ENCODE assay signal across 2 cellular contexts in genomic region chr10:8112942-8113442, GRCh38.
A peak's percentile ranks its signal among the peaks of the same experiment; 100 is the strongest.
TF ChIP-seq lines count a peak whose summit lies in the region.

No MANE protein-coding gene starts in this region.

TF ChIP-seq in HEK293, 187 proteins besides CTCF, POLR2A, EP300 and RAD21:
- TF ChIP-seq ZNF19 (tag by site-specific recombination; IDR thresholded peaks at IDR 0.05; ENCODE audit: low read depth) (no peak), WT1 (tag by site-specific recombination; IDR thresholded peaks at IDR 0.05) (no peak), YY1 (tag by site-specific recombination; IDR thresholded peaks at IDR 0.05) (no peak), ZNF266 (tag by site-specific recombination; IDR thresholded peaks at IDR 0.05; ENCODE audit: low read depth) (0 out of 2 replicates have a peak, but pooled peaks have one; percentile 29), ZSCAN4 (tag by site-specific recombination; IDR thresholded peaks at IDR 0.05) (peak; percentile 91), ZNF114 (tag by site-specific recombination; IDR thresholded peaks at IDR 0.05) (no peak), ZNF311 (tag by site-specific recombination; IDR thresholded peaks at IDR 0.05; ENCODE audit: borderline replicate concordance) (0 out of 2 replicates have a peak, but pooled peaks have one; percentile 74), ZNF223 (tag by site-specific recombination; IDR thresholded peaks at IDR 0.05) (no peak), ZNF677 (tag by site-specific recombination; IDR thresholded peaks at IDR 0.05) (no peak), ZNF394 (tag by site-specific recombination; IDR thresholded peaks at IDR 0.05; ENCODE audit: borderline replicate concordance) (no peak), ZFHX2 (tag by site-specific recombination; conservative IDR thresholded peaks at IDR 0.05) (peak; percentile 59), GLIS2 (tag by site-specific recombination; IDR thresholded peaks at IDR 0.05) (no peak), ZNF140 (tag by site-specific recombination; IDR thresholded peaks at IDR 0.05) (0 out of 2 replicates have a peak, but pooled peaks have one; percentile 2), SALL2 (tag by site-specific recombination; IDR thresholded peaks at IDR 0.05; ENCODE audit: borderline replicate concordance) (no peak), ZNF561 (tag by site-specific recombination; IDR thresholded peaks at IDR 0.05; ENCODE audit: borderline replicate concordance) (no peak), ZNF518A (tag by site-specific recombination; conservative IDR thresholded peaks at IDR 0.05; ENCODE audit: low read depth) (no peak), KLF17 (tag by site-specific recombination; IDR thresholded peaks at IDR 0.05) (no peak), ZNF600 (tag by site-specific recombination; IDR thresholded peaks at IDR 0.05) (no peak), ZNF777 (tag by site-specific recombination; IDR thresholded peaks at IDR 0.05; ENCODE audit: borderline replicate concordance) (no peak), HOXA7 (CRISPR knock-in tag; IDR thresholded peaks at IDR 0.05; ENCODE audit: borderline replicate concordance) (no peak)

TF ChIP-seq in GM12878, 131 proteins besides CTCF, POLR2A, EP300 and RAD21 (continued from another document):
- no peak for TF ChIP-seq PAX5 (IDR thresholded peaks at IDR 0.05; ENCODE audit: borderline replicate concordance, low read depth, low read length)
